1 cellular context compared by ENCODE assay signal in the genomic region with DNA sequence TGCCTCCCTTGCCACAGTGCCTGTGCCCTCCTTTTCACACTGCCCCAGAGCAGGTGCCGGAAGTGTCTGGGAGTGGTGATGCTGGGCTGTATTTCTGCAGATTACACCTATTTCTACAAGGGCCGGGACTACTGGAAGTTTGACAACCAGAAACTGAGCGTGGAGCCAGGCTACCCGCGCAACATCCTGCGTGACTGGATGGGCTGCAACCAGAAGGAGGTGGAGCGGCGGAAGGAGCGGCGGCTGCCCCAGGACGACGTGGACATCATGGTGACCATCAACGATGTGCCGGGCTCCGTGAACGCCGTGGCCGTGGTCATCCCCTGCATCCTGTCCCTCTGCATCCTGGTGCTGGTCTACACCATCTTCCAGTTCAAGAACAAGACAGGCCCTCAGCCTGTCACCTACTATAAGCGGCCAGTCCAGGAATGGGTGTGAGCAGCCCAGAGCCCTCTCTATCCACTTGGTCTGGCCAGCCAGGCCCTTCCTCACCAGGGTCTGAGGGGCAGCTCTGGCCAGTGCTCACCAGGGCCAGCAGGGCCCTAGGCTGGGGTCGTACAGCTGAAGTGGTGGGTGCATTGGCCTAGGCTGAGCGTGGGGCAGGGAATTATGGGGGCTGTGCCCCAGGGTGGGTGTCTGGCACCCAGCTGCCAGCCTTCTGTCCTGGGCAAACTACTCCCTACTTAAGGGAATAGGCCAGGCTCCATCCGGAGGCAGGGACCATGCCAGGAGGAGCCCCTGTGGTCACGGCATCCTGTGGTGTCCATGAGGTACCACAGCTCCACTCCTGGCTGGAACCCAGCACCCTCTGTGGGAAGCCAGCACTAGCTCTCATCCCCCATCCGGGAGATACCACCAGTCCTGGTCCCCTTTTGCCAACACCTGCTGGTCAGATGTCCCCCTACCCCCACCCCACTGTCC.
TF ChIP-seq lines count a peak whose summit lies in the region.

No MANE protein-coding gene starts in this region.

TF ChIP-seq in H1, 55 proteins besides CTCF, POLR2A, EP300 and RAD21:
- TF ChIP-seq TCF12 (IDR thresholded peaks at IDR 0.05; ENCODE audit: low read depth, low read length) (no peak), BACH1 (IDR thresholded peaks at IDR 0.05; ENCODE audit: low read length) (no peak), TBP (IDR thresholded peaks at IDR 0.05; ENCODE audit: low read depth, low read length) (no peak), RFX5 (IDR thresholded peaks at IDR 0.05; ENCODE audit: borderline replicate concordance, low read depth, low read length) (no peak), POLR2AphosphoS5 (IDR thresholded peaks at IDR 0.05; ENCODE audit: low read depth, low read length) (peak; percentile 34; the same call in 1 of the 2 replicates), PHF8 (conservative IDR thresholded peaks at IDR 0.05; ENCODE audit: low read depth, low read length) (no peak)
